ENCODE assay signal across 1 cellular context in the genomic region with DNA sequence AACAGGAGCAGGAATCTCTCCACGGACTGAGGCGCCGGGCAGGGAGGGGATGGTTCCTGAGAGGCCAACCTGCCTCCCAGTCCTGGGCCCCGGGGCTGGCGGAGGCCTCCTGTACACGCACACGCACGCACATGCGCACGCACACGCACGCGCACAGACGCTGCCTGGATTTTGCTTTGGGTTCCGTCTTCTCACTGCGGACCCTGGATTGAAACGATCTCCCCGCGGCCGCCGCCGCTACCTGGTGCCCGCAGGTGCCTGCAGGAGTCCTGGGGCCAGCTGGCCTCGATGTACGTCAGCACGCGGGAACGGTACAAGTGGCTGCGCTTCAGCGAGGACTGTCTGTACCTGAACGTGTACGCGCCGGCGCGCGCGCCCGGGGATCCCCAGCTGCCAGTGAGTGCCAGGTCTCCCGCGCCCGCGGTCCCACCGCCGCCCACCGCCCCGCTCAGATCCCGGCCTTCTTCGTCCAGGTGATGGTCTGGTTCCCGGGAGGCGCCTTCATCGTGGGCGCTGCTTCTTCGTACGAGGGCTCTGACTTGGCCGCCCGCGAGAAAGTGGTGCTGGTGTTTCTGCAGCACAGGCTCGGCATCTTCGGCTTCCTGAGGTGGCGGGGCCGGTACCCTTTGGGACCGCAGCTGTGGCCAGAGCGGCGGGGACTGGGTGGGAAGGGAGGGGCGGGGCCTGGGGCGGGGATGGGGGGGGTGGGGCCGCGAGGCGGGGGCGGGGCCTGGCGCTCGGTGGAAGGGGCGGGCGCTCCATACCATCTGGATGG.
TF ChIP-seq lines count a peak whose summit lies in the region.

No MANE protein-coding gene starts in this region.

TF ChIP-seq in K562, 482 proteins besides CTCF, POLR2A, EP300 and RAD21:
- TF ChIP-seq, protein P1, sequence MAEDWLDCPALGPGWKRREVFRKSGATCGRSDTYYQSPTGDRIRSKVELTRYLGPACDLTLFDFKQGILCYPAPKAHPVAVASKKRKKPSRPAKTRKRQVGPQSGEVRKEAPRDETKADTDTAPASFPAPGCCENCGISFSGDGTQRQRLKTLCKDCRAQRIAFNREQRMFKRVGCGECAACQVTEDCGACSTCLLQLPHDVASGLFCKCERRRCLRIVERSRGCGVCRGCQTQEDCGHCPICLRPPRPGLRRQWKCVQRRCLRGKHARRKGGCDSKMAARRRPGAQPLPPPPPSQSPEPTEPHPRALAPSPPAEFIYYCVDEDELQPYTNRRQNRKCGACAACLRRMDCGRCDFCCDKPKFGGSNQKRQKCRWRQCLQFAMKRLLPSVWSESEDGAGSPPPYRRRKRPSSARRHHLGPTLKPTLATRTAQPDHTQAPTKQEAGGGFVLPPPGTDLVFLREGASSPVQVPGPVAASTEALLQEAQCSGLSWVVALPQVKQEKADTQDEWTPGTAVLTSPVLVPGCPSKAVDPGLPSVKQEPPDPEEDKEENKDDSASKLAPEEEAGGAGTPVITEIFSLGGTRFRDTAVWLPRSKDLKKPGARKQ (CRISPR knock-in tag; IDR thresholded peaks at IDR 0.05), result 0 out of 2 replicates have a peak, but pooled peaks have one; percentile 43
- no peak for TF ChIP-seq PHB2 (IDR thresholded peaks at IDR 0.05; ENCODE audit: low read depth)
- TF ChIP-seq, protein P2, sequence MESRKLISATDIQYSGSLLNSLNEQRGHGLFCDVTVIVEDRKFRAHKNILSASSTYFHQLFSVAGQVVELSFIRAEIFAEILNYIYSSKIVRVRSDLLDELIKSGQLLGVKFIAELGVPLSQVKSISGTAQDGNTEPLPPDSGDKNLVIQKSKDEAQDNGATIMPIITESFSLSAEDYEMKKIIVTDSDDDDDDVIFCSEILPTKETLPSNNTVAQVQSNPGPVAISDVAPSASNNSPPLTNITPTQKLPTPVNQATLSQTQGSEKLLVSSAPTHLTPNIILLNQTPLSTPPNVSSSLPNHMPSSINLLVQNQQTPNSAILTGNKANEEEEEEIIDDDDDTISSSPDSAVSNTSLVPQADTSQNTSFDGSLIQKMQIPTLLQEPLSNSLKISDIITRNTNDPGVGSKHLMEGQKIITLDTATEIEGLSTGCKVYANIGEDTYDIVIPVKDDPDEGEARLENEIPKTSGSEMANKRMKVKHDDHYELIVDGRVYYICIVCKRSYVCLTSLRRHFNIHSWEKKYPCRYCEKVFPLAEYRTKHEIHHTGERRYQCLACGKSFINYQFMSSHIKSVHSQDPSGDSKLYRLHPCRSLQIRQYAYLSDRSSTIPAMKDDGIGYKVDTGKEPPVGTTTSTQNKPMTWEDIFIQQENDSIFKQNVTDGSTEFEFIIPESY (CRISPR knock-in tag; IDR thresholded peaks at IDR 0.05), result peak; percentile 91
- TF ChIP-seq, protein P3, sequence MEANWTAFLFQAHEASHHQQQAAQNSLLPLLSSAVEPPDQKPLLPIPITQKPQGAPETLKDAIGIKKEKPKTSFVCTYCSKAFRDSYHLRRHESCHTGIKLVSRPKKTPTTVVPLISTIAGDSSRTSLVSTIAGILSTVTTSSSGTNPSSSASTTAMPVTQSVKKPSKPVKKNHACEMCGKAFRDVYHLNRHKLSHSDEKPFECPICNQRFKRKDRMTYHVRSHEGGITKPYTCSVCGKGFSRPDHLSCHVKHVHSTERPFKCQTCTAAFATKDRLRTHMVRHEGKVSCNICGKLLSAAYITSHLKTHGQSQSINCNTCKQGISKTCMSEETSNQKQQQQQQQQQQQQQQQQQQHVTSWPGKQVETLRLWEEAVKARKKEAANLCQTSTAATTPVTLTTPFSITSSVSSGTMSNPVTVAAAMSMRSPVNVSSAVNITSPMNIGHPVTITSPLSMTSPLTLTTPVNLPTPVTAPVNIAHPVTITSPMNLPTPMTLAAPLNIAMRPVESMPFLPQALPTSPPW (CRISPR knock-in tag; IDR thresholded peaks at IDR 0.05), result peak; percentile 37; the same call in 1 of the 2 replicates
